ENCODE assay signal across 22 cellular contexts in the genomic region with DNA sequence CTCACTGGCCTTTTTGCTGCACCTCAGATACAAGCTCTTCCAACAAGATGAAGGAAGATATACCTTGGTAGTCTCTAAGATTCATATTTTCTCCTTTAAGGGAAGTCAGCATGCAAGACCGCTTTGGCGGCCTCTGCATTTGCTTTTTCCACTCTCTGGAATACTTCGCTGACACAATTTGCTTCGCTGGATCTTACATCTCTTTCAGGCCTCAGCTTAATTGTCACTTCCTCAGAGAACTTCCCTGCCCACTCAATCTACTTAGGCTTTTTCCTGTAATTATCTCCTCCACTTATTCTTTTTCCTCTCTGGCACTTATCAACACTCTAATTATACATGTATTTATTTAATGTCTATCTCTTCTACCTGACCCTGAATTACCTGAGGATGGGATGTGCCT.
"Had no signal": no experiment of that assay in that cellular context is flagged by ENCODE, and none has a peak within 500 bp of the region (broad histone marks: within the 10 kb centered on the region; RNA-seq: fewer than 3 reads in every experiment).

No MANE protein-coding gene starts in this region.

- H3K36me3 ChIP-seq: esophagus squamous epithelium, gastrocnemius medialis, heart right ventricle, left lung, lower lobe of right lung had no signal

- H3K27me3 Mint-ChIP-seq: naive B cell had no signal

- H3K4me1 ChIP-seq: esophagus squamous epithelium, gastrocnemius medialis, heart right ventricle, left lung, lower lobe of right lung had no signal

- H3K27ac ChIP-seq: coronary artery, dorsolateral prefrontal cortex, esophagus squamous epithelium, gastrocnemius medialis, heart right ventricle, left lung, lower lobe of right lung had no signal

- H3K4me3 Mint-ChIP-seq: mesothelial cell of epicardium, naive B cell had no signal

- H3K4me3 ChIP-seq: coronary artery, dorsolateral prefrontal cortex, esophagus squamous epithelium, gastrocnemius medialis, heart right ventricle, left lung, lower lobe of right lung, mucosa of descending colon had no signal

- DNase-seq: dermis blood vessel endothelial cell; dorsolateral prefrontal cortex; effector CD4-positive, alpha-beta T cell; effector memory CD4-positive, alpha-beta T cell; esophagus squamous epithelium; foreskin fibroblast; foreskin melanocyte; gastrocnemius medialis; glutamatergic neuron; head of caudate nucleus; heart right ventricle; hippocampal formation; left cardiac atrium; left lung; left ventricle myocardium superior; lower lobe of right lung; mesenchymal stem cell; mucosa of descending colon; naive B cell had no signal

- H3K36me3 Mint-ChIP-seq: mesothelial cell of epicardium, naive B cell had no signal

- H3K9me3 Mint-ChIP-seq: mesothelial cell of epicardium had no signal

- H3K27ac Mint-ChIP-seq: mesothelial cell of epicardium, naive B cell had no signal

- H3K4me1 Mint-ChIP-seq: mesothelial cell of epicardium, naive B cell had no signal

- H3K9me3 ChIP-seq: esophagus squamous epithelium, gastrocnemius medialis, heart right ventricle, left lung, lower lobe of right lung, mucosa of descending colon had no signal

- ATAC-seq: esophagus mucosa, gastrocnemius medialis, heart right ventricle, left cardiac atrium, left lung, left ventricle myocardium superior, lower lobe of right lung, mucosa of descending colon had no signal

- H3K27me3 ChIP-seq: dorsolateral prefrontal cortex, esophagus squamous epithelium, gastrocnemius medialis, heart right ventricle, left lung had no signal
